In the genomic region with DNA sequence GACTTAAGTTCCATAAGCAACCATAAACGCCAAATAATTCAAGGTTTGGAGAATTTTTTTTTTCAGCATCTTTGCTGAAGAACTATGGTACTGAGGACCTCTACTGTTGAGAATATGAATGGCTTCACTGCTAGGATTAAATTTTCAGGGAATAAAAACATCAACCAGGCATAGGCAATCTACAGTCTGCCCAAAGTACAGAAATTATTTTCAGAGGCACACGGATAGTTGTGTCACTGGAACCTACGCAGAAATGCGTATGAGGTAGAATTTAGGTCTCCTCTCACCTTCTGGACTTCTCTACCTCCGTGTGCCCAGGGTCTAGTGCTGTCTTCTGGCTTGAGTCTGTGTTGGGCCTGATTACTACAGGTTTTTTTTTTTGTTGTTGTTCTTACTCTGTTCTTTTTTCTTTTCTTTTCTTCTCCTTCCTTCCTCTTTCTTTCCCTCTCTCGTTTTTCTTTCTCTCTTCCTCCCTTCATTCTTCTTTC, we compare ENCODE assay signal across 8 cellular contexts. TPM values are rescaled to one million over a fixed set of nuclear protein-coding genes. Genes with fewer than 3 reads are reported as not detected.
DNase-seq lines count a peak whose midpoint lies in the region; ATAC-seq and TF ChIP-seq lines count a peak whose summit lies in the region.

No MANE protein-coding gene starts in this region.

- DNase-seq in AG08396 (ENCODE audit: low spot score) (peak; percentile 55), GM13977 (ENCODE audit: low spot score) (peak; percentile 46), NCI-H460 (ENCODE audit: extremely low read depth, low read depth) (peak; percentile 45), dermis blood vessel endothelial cell (peak; percentile 59), OCI-M2 (lab: John Stamatoyannopoulos, UW; ENCODE audit: unreplicated experiment) (no peak)
- DNase-seq in stimulated activated CD4-positive, alpha-beta T cell treated with anti-CD3 and anti-CD28 coated beads, Interleukin-4, amount 100 ng/mL, for 1 hour = no peak

- H3K27me3 ChIP-seq in neural cell (ENCODE audit: insufficient read depth, low read depth, low read length) = no peaks in the 10 kb centered on the region

- H3K79me2 ChIP-seq in neural cell (replicated peaks; ENCODE audit: insufficient read depth, low read length) = no peaks in the 10 kb centered on the region

- no peak overlapping the region for H3K27ac ChIP-seq in neural cell (ENCODE audit: low read length)

- ATAC-seq in HG03097 (IDR thresholded peaks at IDR 0.05; ENCODE audit: low FRiP score, unreplicated experiment) = no peak

- H3K36me3 ChIP-seq in neural cell (ENCODE audit: insufficient read depth, low read length) = no peaks in the 10 kb centered on the region

- no peaks in the 10 kb centered on the region for H4K20me1 ChIP-seq in neural cell (ENCODE audit: insufficient read depth)

- peak; percentile 74 for TF ChIP-seq RAD21 in neural cell (conservative IDR thresholded peaks at IDR 0.05)

- TF ChIP-seq CTCF in GM13977 (IDR thresholded peaks at IDR 0.05; ENCODE audit: extremely low read depth, insufficient read depth, missing control alignments) = peak; percentile 53
- TF ChIP-seq CTCF in neural cell (IDR thresholded peaks at IDR 0.05; ENCODE audit: poor library complexity, severe bottlenecking) = peak; percentile 77

- H3K9me3 ChIP-seq in neural cell (ENCODE audit: low read length) = no peaks in the 10 kb centered on the region

- no peak overlapping the region for H3K4me3 ChIP-seq in neural cell (ENCODE audit: low read length)

- no peaks in the 10 kb centered on the region for H3K9me2 ChIP-seq in neural cell (ENCODE audit: insufficient read depth, low read length)

- H2AFZ ChIP-seq in neural cell (ENCODE audit: low read depth, low read length) = no peak overlapping the region

- H3K9ac ChIP-seq in neural cell (ENCODE audit: low read length) = no peak overlapping the region

- in situ Hi-C loops in GM13977 (cut with MboI; ENCODE audit: low pct_unique_long_range_greater_than_20kb, low sequenced_read_pairs, unreplicated experiment) = no loop called here

- no peak overlapping the region for H3K4me2 ChIP-seq in neural cell (ENCODE audit: low read length)

- H3F3A ChIP-seq in neural cell (ENCODE audit: insufficient read depth, low read length, poor library complexity, severe bottlenecking) = no peaks in the 10 kb centered on the region

- TF ChIP-seq EP300 in neural cell (conservative IDR thresholded peaks at IDR 0.05; ENCODE audit: poor library complexity, severe bottlenecking) = no peak

TF ChIP-seq in neural cell, 6 proteins besides CTCF, POLR2A, EP300 and RAD21:
- TF ChIP-seq SMC3 (conservative IDR thresholded peaks at IDR 0.05; ENCODE audit: poor library complexity) = peak; percentile 79
- TF ChIP-seq TAF1 (IDR thresholded peaks at IDR 0.05; ENCODE audit: low read depth) = no peak

RNA-seq across cellular contexts. Expression of a gene that starts 39.7 kb away (rescaled TPM):
- not detected in 2 replicates for total RNA-seq in NCI-H460 (2014; rRNA removed; shearing (Covaris generic))
- not detected in 2 replicates for polyA plus RNA-seq in NCI-H460 (2014; cell fraction: nucleus; rRNA removed)
- total RNA-seq in dermis blood vessel endothelial cell = not detected in 2 replicates
- not detected in 2 replicates for polyA plus RNA-seq in neural cell
- polyA minus RNA-seq in neural cell = not detected in 2 replicates

Comparison
In these comparisons a context has a peak if more than half of its experiments do, and no peak if none do; other contexts are left out.
1. DNase-seq: peak in AG08396 (single experiment), GM13977 (single experiment), NCI-H460 (single experiment) and dermis blood vessel endothelial cell (single experiment); none in OCI-M2 (single experiment) and stimulated activated CD4-positive, alpha-beta T cell treated with anti-CD3 and anti-CD28 coated beads, Interleukin-4, amount 100 ng/mL, for 1 hour (single experiment).